ENCODE assay signal across 16 cellular contexts in genomic region chr16:50314665-50315064, GRCh38. TPM values are rescaled to one million over a fixed set of nuclear protein-coding genes. Genes with fewer than 3 reads are reported as not detected.
A peak's percentile ranks its signal among the peaks of the same experiment; 100 is the strongest.
DNase-seq lines count a peak whose midpoint lies in the region; ATAC-seq and TF ChIP-seq lines count a peak whose summit lies in the region.
"Had no signal": no experiment of that assay in that cellular context is flagged by ENCODE, and none has a peak within 500 bp of the region (broad histone marks: within the 10 kb centered on the region; RNA-seq: fewer than 3 reads in every experiment).

No MANE protein-coding gene starts in this region.

- no peaks in the 10 kb centered on the region for H3K9me3 Mint-ChIP-seq in WTC11
- peaks cover 7% of the 10 kb centered on the region for H3K9me3 Mint-ChIP-seq in glutamatergic neuron (ENCODE audit: unreplicated experiment)
- no peaks in the 10 kb centered on the region for H3K9me3 Mint-ChIP-seq in stimulated activated memory B cell treated with anti-CD40 and anti-IgM and Interleukin-4, amounts not matched to agents 10 μg/mL and 1 μg/mL and 100 μg/mL, for 72 hours
- H3K9me3 Mint-ChIP-seq: stimulated activated naive CD8-positive, alpha-beta T cell treated with anti-CD3 and anti-CD28 coated beads, Interleukin-15, amount 100 ng/mL, for 72 hours had no signal

- no peak overlapping the region for H2BK5ac ChIP-seq in mesenchymal stem cell (ENCODE audit: low read depth, low read length, poor library complexity, severe bottlenecking)

- no peak for TF ChIP-seq CTCF in WTC11 (IDR thresholded peaks at IDR 0.05)
- TF ChIP-seq CTCF in glutamatergic neuron (IDR thresholded peaks at IDR 0.05; ENCODE audit: partially characterized antibody, unreplicated experiment), result no peak

- H3K23ac ChIP-seq in mesenchymal stem cell (ENCODE audit: low read length in 2 of 2), result no peak overlapping the region

- no peaks in the 10 kb centered on the region for H3K27me3 Mint-ChIP-seq in WTC11 (ENCODE audit: low read depth)
- H3K27me3 Mint-ChIP-seq in glutamatergic neuron (ENCODE audit: unreplicated experiment), result peaks cover 4% of the 10 kb centered on the region
- no peaks in the 10 kb centered on the region for H3K27me3 Mint-ChIP-seq in stimulated activated memory B cell treated with anti-CD40 and anti-IgM and Interleukin-4, amounts not matched to agents 10 μg/mL and 1 μg/mL and 100 μg/mL, for 72 hours
- H3K27me3 Mint-ChIP-seq: stimulated activated naive CD8-positive, alpha-beta T cell treated with anti-CD3 and anti-CD28 coated beads, Interleukin-15, amount 100 ng/mL, for 72 hours had no signal

- peaks cover 2% of the 10 kb centered on the region for H3K79me1 ChIP-seq in mesenchymal stem cell (replicated peaks; ENCODE audit: low read length, poor library complexity, severe bottlenecking)

- H3K36me3 Mint-ChIP-seq in WTC11 (peaks cover 27% of the 10 kb centered on the region), glutamatergic neuron (ENCODE audit: unreplicated experiment) (no peaks in the 10 kb centered on the region)
- H3K36me3 Mint-ChIP-seq in stimulated activated memory B cell treated with anti-CD40 and anti-IgM and Interleukin-4, amounts not matched to agents 10 μg/mL and 1 μg/mL and 100 μg/mL, for 72 hours, result peaks cover 62% of the 10 kb centered on the region

- H3K4me1 Mint-ChIP-seq in WTC11, result no peaks in the 10 kb centered on the region
- peaks cover 8% of the 10 kb centered on the region for H3K4me1 Mint-ChIP-seq in glutamatergic neuron (ENCODE audit: low read depth, unreplicated experiment)
- H3K4me1 Mint-ChIP-seq in stimulated activated memory B cell treated with anti-CD40 and anti-IgM and Interleukin-4, amounts not matched to agents 10 μg/mL and 1 μg/mL and 100 μg/mL, for 72 hours, result peaks cover 9% of the 10 kb centered on the region

- no peak overlapping the region for H2BK15ac ChIP-seq in mesenchymal stem cell (ENCODE audit: low read depth, poor library complexity, severe bottlenecking)

- ATAC-seq in WTC11, result no peak
- no peak for ATAC-seq in stimulated activated memory B cell treated with anti-CD40 and anti-IgM and Interleukin-4, amounts not matched to agents 10 μg/mL and 1 μg/mL and 100 μg/mL, for 72 hours
- ATAC-seq: stimulated activated naive CD8-positive, alpha-beta T cell treated with anti-CD3 and anti-CD28 coated beads, Interleukin-15, amount 100 ng/mL, for 72 hours had no signal

- peaks cover 46 to 71% of the 10 kb centered on the region in 2 experiments for H3K36me3 ChIP-seq in mesenchymal stem cell (ENCODE audit: control insufficient read depth in 1 of 2, insufficient read depth in 2 of 2, low read depth in 1 of 2, low read length in 2 of 2)

- no peak overlapping the region for H2AFZ ChIP-seq in mesenchymal stem cell (ENCODE audit: low read depth, low read length)

- no peak overlapping the region for H2AK5ac ChIP-seq in mesenchymal stem cell (ENCODE audit: low read length, severe bottlenecking)

- H3K27ac Mint-ChIP-seq in WTC11, result peak overlapping the region; percentile 16; the same call in 1 of the 2 replicates
- H3K27ac Mint-ChIP-seq in glutamatergic neuron (ENCODE audit: unreplicated experiment), result peak overlapping the region; percentile 29
- peak overlapping the region; percentile 85 for H3K27ac Mint-ChIP-seq in stimulated activated memory B cell treated with anti-CD40 and anti-IgM and Interleukin-4, amounts not matched to agents 10 μg/mL and 1 μg/mL and 100 μg/mL, for 72 hours

- H3K4ac ChIP-seq in mesenchymal stem cell (ENCODE audit: low read depth in 1 of 2, low read length in 2 of 2), result no peak overlapping the region

- no peak overlapping the region for H4K91ac ChIP-seq in mesenchymal stem cell (ENCODE audit: low read length)

- no peak overlapping the region for H3K4me2 ChIP-seq in mesenchymal stem cell (ENCODE audit: low read length, poor library complexity, severe bottlenecking)

- no peak overlapping the region for H3K14ac ChIP-seq in mesenchymal stem cell (ENCODE audit: low read length in 2 of 2)

- H3K9ac ChIP-seq in mesenchymal stem cell (ENCODE audit: low read length), result no peak overlapping the region

- no peak overlapping the region for H3K4me3 Mint-ChIP-seq in WTC11
- H3K4me3 Mint-ChIP-seq in glutamatergic neuron (ENCODE audit: unreplicated experiment), result no peak overlapping the region
- H3K4me3 Mint-ChIP-seq in stimulated activated memory B cell treated with anti-CD40 and anti-IgM and Interleukin-4, amounts not matched to agents 10 μg/mL and 1 μg/mL and 100 μg/mL, for 72 hours, result no peak overlapping the region
- H3K4me3 Mint-ChIP-seq: stimulated activated naive CD8-positive, alpha-beta T cell treated with anti-CD3 and anti-CD28 coated beads, Interleukin-15, amount 100 ng/mL, for 72 hours had no signal

- no peak overlapping the region for H2BK120ac ChIP-seq in mesenchymal stem cell (ENCODE audit: low read depth, low read length)

- H4K8ac ChIP-seq in mesenchymal stem cell (ENCODE audit: low read length), result no peak overlapping the region

- H3K4me3 ChIP-seq in mesenchymal stem cell (ENCODE audit: insufficient read depth in 1 of 2, low read depth in 1 of 2, low read length in 2 of 2), result no peak overlapping the region
- H3K4me3 ChIP-seq: left ventricle myocardium inferior had no signal

- H3K4me1 ChIP-seq in mesenchymal stem cell (ENCODE audit: control insufficient read depth, insufficient read depth, low read depth, low read length), result peaks cover 17% of the 10 kb centered on the region

- POLR2A ChIA-PET in WTC11 (lab: Charles Lee), result no interaction called here

- no peaks in the 10 kb centered on the region for H3K9me3 ChIP-seq in mesenchymal stem cell (ENCODE audit: control insufficient read depth, low read length)
- H3K9me3 ChIP-seq: left ventricle myocardium inferior had no signal

- WGBS in mesenchymal stem cell, result 96% methylated on average over 7 of the region's 8 CpGs

- H3K27me3 ChIP-seq in mesenchymal stem cell (ENCODE audit: control insufficient read depth in 1 of 2, insufficient read depth in 1 of 2, low read length in 2 of 2), result no peaks in the 10 kb centered on the region

- CTCF ChIA-PET in WTC11 (lab: Charles Lee), result interaction anchor here (1.1 kb wide), 1 partner anchor 40 kb away, joined by 3 read pairs; no protein-coding TSS in a partner anchor

- no peak overlapping the region for H3K18ac ChIP-seq in mesenchymal stem cell (ENCODE audit: low read depth in 1 of 2, low read length in 2 of 2)

- H3K27ac ChIP-seq in mesenchymal stem cell (ENCODE audit: low read length, poor library complexity, severe bottlenecking), result no peak overlapping the region

- H2BK12ac ChIP-seq in mesenchymal stem cell (ENCODE audit: low read length in 2 of 2), result no peak overlapping the region

- DNase-seq in activated T-cell treated with anti-CD3 and anti-CD28 coated beads, Interleukin-2, amount 50 U/mL, for 1 hour, result peak; percentile 9
- DNase-seq in activated T-cell treated with anti-CD3 and anti-CD28 coated beads for 4 hours, result no peak
- DNase-seq in WTC11 (ENCODE audit: low spot score), result no peak
- no peak for DNase-seq in glutamatergic neuron
- DNase-seq in activated effector memory CD4-positive, alpha-beta T cell treated with anti-CD3 and anti-CD28 coated beads, Interleukin-2, amount 50 U/mL, for 16 hours, result no peak
- no peak for DNase-seq in mesenteric fat pad (ENCODE audit: low spot score)
- DNase-seq in mesenchymal stem cell, result no peak
- DNase-seq: amygdala, DMS53, hypothalamus, left ventricle myocardium inferior, NCI-H187, NCI-H82, T-helper 9 cell had no signal

TF ChIP-seq in WTC11, 78 proteins besides CTCF, POLR2A, EP300 and RAD21:
- TF ChIP-seq JAZF1 (CRISPR knock-in tag; IDR thresholded peaks at IDR 0.05) (no peak), MLX (CRISPR knock-in tag; IDR thresholded peaks at IDR 0.05) (no peak), ZNF423 (CRISPR knock-in tag; IDR thresholded peaks at IDR 0.05) (no peak), ATF2 (CRISPR knock-in tag; IDR thresholded peaks at IDR 0.05; ENCODE audit: borderline replicate concordance, low read depth) (no peak), PREB (CRISPR knock-in tag; IDR thresholded peaks at IDR 0.05; ENCODE audit: borderline replicate concordance) (no peak), NR3C1 (CRISPR knock-in tag; conservative IDR thresholded peaks at IDR 0.05; ENCODE audit: low read depth) (no peak)

RNA-seq across cellular contexts. Expression of gene ADCY7, which starts 48.3 kb away (rescaled TPM):
- total RNA-seq in WTC11 (2021) (5.9 to 8.0 TPM (median 6.6 TPM) in 3 replicates), glutamatergic neuron (ENCODE audit: unreplicated experiment) (16.7 TPM), mesenteric fat pad (26.8 TPM)
- polyA plus RNA-seq in mesenchymal stem cell (2013, experiment 1 of 2), result 6.2 TPM
- 6.4 TPM for polyA plus RNA-seq in mesenchymal stem cell (2013, experiment 2 of 2)

RNA-seq across cellular contexts. Expression of gene BRD7, which starts 54.1 kb away (rescaled TPM):
- total RNA-seq in WTC11 (2021) (122 to 132 TPM (median 123 TPM) in 3 replicates), glutamatergic neuron (ENCODE audit: unreplicated experiment) (80.8 TPM), mesenteric fat pad (52.6 TPM)
- 60.1 TPM for polyA plus RNA-seq in mesenchymal stem cell (2013, experiment 1 of 2)
- polyA plus RNA-seq in mesenchymal stem cell (2013, experiment 2 of 2), result 63.9 TPM

Comparison
In these comparisons a context has a peak if more than half of its experiments do, and no peak if none do; other contexts are left out.
1. H3K27ac Mint-ChIP-seq: peak in every context shown above with its lines; median percentile 85 in stimulated activated memory B cell treated with anti-CD40 and anti-IgM and Interleukin-4, amounts not matched to agents 10 μg/mL and 1 μg/mL and 100 μg/mL, for 72 hours; 29 in glutamatergic neuron; 16 in WTC11.